19 cellular contexts compared by ENCODE assay signal in genomic region chr7:117135553-117135891, GRCh38.
A peak's percentile ranks its signal among the peaks of the same experiment; 100 is the strongest.
DNase-seq lines count a peak whose midpoint lies in the region; ATAC-seq, FAIRE-seq and TF ChIP-seq lines count a peak whose summit lies in the region.
"Had no signal": no experiment of that assay in that cellular context is flagged by ENCODE, and none has a peak within 500 bp of the region (broad histone marks: within the 10 kb centered on the region; RNA-seq: fewer than 3 reads in every experiment).

No MANE protein-coding gene starts in this region.

- peak overlapping the region; percentile 5; the same call in 1 of the 2 replicates for H4K91ac ChIP-seq in IMR-90 (ENCODE audit: insufficient read depth, low read depth, low read length)

- H2BK5ac ChIP-seq in IMR-90 (ENCODE audit: low read depth, low read length, poor library complexity, severe bottlenecking), result no peak overlapping the region

- BruUV-seq in IMR-90 (replicated peaks; lab: Mats Ljungman, UMichigan), result no TSS peak

- 0 out of 2 replicates have a peak overlapping the region, but pooled peaks have one; percentile 1 for H3K23ac ChIP-seq in IMR-90 (ENCODE audit: low read depth, low read length)

- no peak overlapping the region for H2BK120ac ChIP-seq in IMR-90 (ENCODE audit: low read depth, low read length)

- 0 out of 2 replicates have a peak, but pooled peaks cover 8% of the 10 kb centered on the region for H3K9me1 ChIP-seq in IMR-90 (ENCODE audit: insufficient read depth, low read length)

- H3K36me3 ChIP-seq in IMR-90 (ENCODE audit: control insufficient read depth, insufficient read depth, low read length), result peaks cover 8% of the 10 kb centered on the region
- H3K36me3 ChIP-seq in lung (ENCODE audit: control insufficient read depth in 2 of 2, insufficient read depth in 2 of 2, low read length in 2 of 2), result peaks cover 4 to 15% of the 10 kb centered on the region in 2 donors
- H3K36me3 ChIP-seq: MG63 had no signal

- H3K4me1 ChIP-seq in IMR-90 (ENCODE audit: control insufficient read depth, insufficient read depth, low read length) (peaks cover 9% of the 10 kb centered on the region), lung (ENCODE audit: control insufficient read depth in 2 of 2, insufficient read depth in 2 of 2, low read length in 2 of 2) (peaks cover 0 to 6% of the 10 kb centered on the region in 2 donors)
- H3K4me1 ChIP-seq: Peyer's patch had no signal

- peak; percentile 20 for ATAC-seq in GM18867 (IDR thresholded peaks at IDR 0.05; ENCODE audit: unreplicated experiment)
- no peak for ATAC-seq in IMR-90 (ENCODE audit: low read depth)
- ATAC-seq in lung (ENCODE audit: insufficient read depth, low FRiP score), result no peak
- no peak for ATAC-seq in GM21619 (IDR thresholded peaks at IDR 0.05; ENCODE audit: unreplicated experiment)
- ATAC-seq in GM21737 (IDR thresholded peaks at IDR 0.05; ENCODE audit: unreplicated experiment), result no peak

- no peak overlapping the region for H3K4me2 ChIP-seq in IMR-90 (ENCODE audit: low read depth, low read length)

- dilution Hi-C loops in IMR-90 (cut with HindIII; ENCODE audit: low sequenced_read_pairs, unreplicated experiment), result no loop called here

- no peak overlapping the region for H2AFZ ChIP-seq in IMR-90 (replicated peaks; ENCODE audit: low read length, poor library complexity)

- H3K56ac ChIP-seq in IMR-90 (ENCODE audit: extremely low read depth, insufficient read depth, low read length), result no peak overlapping the region

- peak; percentile 67 for FAIRE-seq in H54 (lab: Jason Lieb, UNC)

- H3K79me1 ChIP-seq in IMR-90 (ENCODE audit: low read depth in 1 of 2, low read length in 2 of 2), result peaks cover 4% of the 10 kb centered on the region in 2 experiments; a peak in 2 of 4 replicates

- H2BK20ac ChIP-seq in IMR-90 (ENCODE audit: low read depth, low read length), result 0 out of 2 replicates have a peak overlapping the region, but pooled peaks have one; percentile 13

- TF ChIP-seq POLR2A in H54 (IDR thresholded peaks at IDR 0.05; ENCODE audit: low read depth, low read length), result no peak
- TF ChIP-seq POLR2A in IMR-90 (IDR thresholded peaks at IDR 0.05; ENCODE audit: low read depth, low read length), result no peak

- H3K18ac ChIP-seq in IMR-90 (ENCODE audit: low read depth, low read length), result peak overlapping the region; percentile 88; the same call in 1 of the 2 replicates

- peak overlapping the region; percentile 29; the same call in 1 of the 2 replicates for H4K5ac ChIP-seq in IMR-90 (ENCODE audit: low read depth, low read length)

- peak overlapping the region; percentile 9; the same call in 1 of the 2 replicates for H2AK5ac ChIP-seq in IMR-90 (ENCODE audit: low read depth, low read length)

- POLR2A ChIA-PET in IMR-90 (lab: Charles Lee; ENCODE audit: unreplicated experiment), result no interaction called here

- H3K14ac ChIP-seq in IMR-90 (replicated peaks; ENCODE audit: low read depth, low read length), result no peak overlapping the region; the same call in 1 of the 2 replicates

- peak overlapping the region in 1 of 2 experiments; percentile 1; a peak in 1 of 4 replicates for H4K8ac ChIP-seq in IMR-90 (ENCODE audit: low read depth in 2 of 2, low read length in 2 of 2)

- H2AK9ac ChIP-seq in IMR-90 (replicated peaks; ENCODE audit: low read depth, low read length, poor library complexity), result no peak overlapping the region

- no peaks in the 10 kb centered on the region for H3K27me3 ChIP-seq in IMR-90 (ENCODE audit: control insufficient read depth, insufficient read depth, low read length)
- no peaks in the 10 kb centered on the region for H3K27me3 ChIP-seq in lung (ENCODE audit: control insufficient read depth, insufficient read depth)
- H3K27me3 ChIP-seq: MG63, Peyer's patch had no signal

- H3K4me3 ChIP-seq in IMR-90 (ENCODE audit: insufficient read depth, low read depth, low read length) (no peak overlapping the region), lung (peak overlapping the region; percentile 4)
- H3K4me3 ChIP-seq: MG63, Peyer's patch, SK-N-MC had no signal

- intact Hi-C loops in IMR-90 (cut with micrococcal nuclease) (loop anchor here (5.0 kb wide), 1 partner anchor 77 kb away; no protein-coding TSS in a partner anchor), posterior vena cava (cut with DNase I) (no loop called here)

- no peak for TF ChIP-seq RAD21 in IMR-90 (IDR thresholded peaks at IDR 0.05; ENCODE audit: low read length)

- no CpG with 5 or more reads among the region's 1 CpG for WGBS in IMR-90 (ENCODE audit: extremely low coverage in 2 of 2, insufficient read length in 1 of 2), 2 experiments
- WGBS in lung, 2 donors, result 99 to 100% methylated on average over 1 of the region's 1 CpG

- H2BK15ac ChIP-seq in IMR-90 (ENCODE audit: low read depth, low read length), result 0 out of 3 replicates have a peak overlapping the region, but pooled peaks have one; percentile 19

- no peak overlapping the region for H3K4ac ChIP-seq in IMR-90 (ENCODE audit: low read depth, low read length)

- CTCF ChIA-PET in IMR-90 (lab: Yijun Ruan, JAX), result no interaction called here

- H3K27ac ChIP-seq in IMR-90 (ENCODE audit: insufficient read depth, low read length) (no peak overlapping the region), lung (ENCODE audit: low read depth in 1 of 2, low read length in 1 of 2) (no peak overlapping the region)
- H3K27ac ChIP-seq: Peyer's patch, SK-N-MC had no signal

- in situ Hi-C loops in IMR-90 (cut with MboI; ENCODE audit: low sequenced_read_pairs), result no loop called here

- H3K9ac ChIP-seq in IMR-90 (ENCODE audit: low read depth, low read length), result no peak overlapping the region

- TF ChIP-seq CTCF in IMR-90 (conservative IDR thresholded peaks at IDR 0.05; ENCODE audit: low read depth, low read length) (no peak), lung (IDR thresholded peaks at IDR 0.05; ENCODE audit: control extremely low read depth, extremely low read depth) (no peak)

- no peaks in the 10 kb centered on the region for H4K20me1 ChIP-seq in IMR-90 (ENCODE audit: insufficient read depth, low read length)

- no peaks in the 10 kb centered on the region for H3K9me3 ChIP-seq in IMR-90 (ENCODE audit: control insufficient read depth, insufficient read depth, low read length)
- no peaks in the 10 kb centered on the region for H3K9me3 ChIP-seq in lung (ENCODE audit: control insufficient read depth in 2 of 2, insufficient read depth in 1 of 2, low read length in 1 of 2)
- H3K9me3 ChIP-seq: MG63, Peyer's patch had no signal

- DNase-seq in H54 (ENCODE audit: insufficient read length, low spot score), result no peak
- DNase-seq in IMR-90, result no peak
- DNase-seq in lung (ENCODE audit: low spot score), result no peak
- DNase-seq in posterior vena cava (ENCODE audit: low spot score), result no peak
- DNase-seq in NOMO-1 treated with dmso at 0.1 percent for 144 hours (lab: John Stamatoyannopoulos, UW; ENCODE audit: unreplicated experiment), result no peak
- DNase-seq: ACHN, COR-L47, H7, MG63, NCI-H1092 treated with DMSO at 0.1 percent for 48 hours, NCI-H1694, NCI-H2107, NCI-H226, NCI-H524 treated with DMSO at 0.1 percent for 48 hours, Peyer's patch had no signal

TF ChIP-seq in IMR-90, 13 proteins besides CTCF, POLR2A, EP300 and RAD21:
- no peak for TF ChIP-seq MAFK (IDR thresholded peaks at IDR 0.05; ENCODE audit: low read depth, low read length)
- no peak for TF ChIP-seq BHLHE40 (IDR thresholded peaks at IDR 0.05; ENCODE audit: low read depth, low read length)
- no peak for TF ChIP-seq ELK1 (IDR thresholded peaks at IDR 0.05; ENCODE audit: borderline replicate concordance, low read depth, low read length)
- no peak for TF ChIP-seq RCOR1 (IDR thresholded peaks at IDR 0.05; ENCODE audit: insufficient replicate concordance, low read length)
- no peak for TF ChIP-seq SMC3 (IDR thresholded peaks at IDR 0.05; ENCODE audit: low read depth, low read length)
- TF ChIP-seq NFE2L2 (IDR thresholded peaks at IDR 0.05; ENCODE audit: low read depth, low read length), result no peak
- TF ChIP-seq MAZ (IDR thresholded peaks at IDR 0.05; ENCODE audit: borderline replicate concordance, low read depth, low read length), result no peak
- TF ChIP-seq CHD1 (IDR thresholded peaks at IDR 0.05; ENCODE audit: low read depth, low read length), result no peak
- no peak for TF ChIP-seq CEBPB (IDR thresholded peaks at IDR 0.05; ENCODE audit: low read depth, low read length)
- TF ChIP-seq RFX5 (IDR thresholded peaks at IDR 0.05; ENCODE audit: low read depth, low read length), result no peak
